ENCODE assay signal across 1 cellular context in genomic region chr15:99985878-99986277, GRCh38.
A peak's percentile ranks its signal among the peaks of the same experiment; 100 is the strongest.
TF ChIP-seq lines count a peak whose summit lies in the region.

No MANE protein-coding gene starts in this region.

TF ChIP-seq in K562, 482 proteins besides CTCF, POLR2A, EP300 and RAD21 (continued from another document):
- TF ChIP-seq ZNF449 (CRISPR knock-in tag; IDR thresholded peaks at IDR 0.05) (0 out of 2 replicates have a peak, but pooled peaks have one; percentile 3), ZNF507 (tag; conservative IDR thresholded peaks at IDR 0.05) (no peak), ZNF644 (tag; IDR thresholded peaks at IDR 0.05; ENCODE audit: low read depth) (0 out of 2 replicates have a peak, but pooled peaks have one; percentile 16), ZSCAN29 (IDR thresholded peaks at IDR 0.05) (no peak), MYC (IDR thresholded peaks at IDR 0.05; ENCODE audit: low read depth, low read length) (0 out of 2 replicates have a peak, but pooled peaks have one; percentile 11), MYC (CRISPR knock-in tag; IDR thresholded peaks at IDR 0.05; ENCODE audit: borderline replicate concordance, low read depth) (no peak), CREB1 (IDR thresholded peaks at IDR 0.05) (no peak), CREB1 (CRISPR knock-in tag; IDR thresholded peaks at IDR 0.05) (no peak), ARNT (IDR thresholded peaks at IDR 0.05) (no peak), ZBTB9 (CRISPR knock-in tag; IDR thresholded peaks at IDR 0.05) (0 out of 2 replicates have a peak, but pooled peaks have one; percentile 31), KLF13 (tag; IDR thresholded peaks at IDR 0.05; ENCODE audit: borderline replicate concordance, low read depth) (no peak), BACH1 (tag; IDR thresholded peaks at IDR 0.05) (0 out of 2 replicates have a peak, but pooled peaks have one; percentile 13), ZNF140 (CRISPR knock-in tag; IDR thresholded peaks at IDR 0.05) (no peak), ZNF584 (CRISPR knock-in tag; IDR thresholded peaks at IDR 0.05; ENCODE audit: low read depth) (peak; percentile 72; the same call in 1 of the 2 replicates), SIN3B (IDR thresholded peaks at IDR 0.05; ENCODE audit: low read depth) (no peak), TSC22D4 (tag; IDR thresholded peaks at IDR 0.05) (no peak), FOXJ2 (tag; IDR thresholded peaks at IDR 0.05) (0 out of 2 replicates have a peak, but pooled peaks have one; percentile 30), ZKSCAN3 (CRISPR knock-in tag; IDR thresholded peaks at IDR 0.05) (no peak), DDX20 (tag; IDR thresholded peaks at IDR 0.05; ENCODE audit: low read depth) (no peak), NFRKB (IDR thresholded peaks at IDR 0.05; ENCODE audit: low read depth) (peak; percentile 35; the same call in 1 of the 2 replicates), ATF1 (CRISPR knock-in tag; IDR thresholded peaks at IDR 0.05) (no peak), ATF1 (tag; IDR thresholded peaks at IDR 0.05) (no peak), HNRNPLL (IDR thresholded peaks at IDR 0.05; ENCODE audit: low read depth, low read length, poor library complexity, severe bottlenecking) (no peak), ZNF41 (CRISPR knock-in tag; conservative IDR thresholded peaks at IDR 0.05) (no peak)
- TF ChIP-seq, protein P1, sequence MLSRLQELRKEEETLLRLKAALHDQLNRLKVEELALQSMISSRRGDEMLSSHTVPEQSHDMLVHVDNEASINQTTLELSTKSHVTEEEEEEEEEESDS (CRISPR knock-in tag; IDR thresholded peaks at IDR 0.05) = no peak
- TF ChIP-seq, protein P2, sequence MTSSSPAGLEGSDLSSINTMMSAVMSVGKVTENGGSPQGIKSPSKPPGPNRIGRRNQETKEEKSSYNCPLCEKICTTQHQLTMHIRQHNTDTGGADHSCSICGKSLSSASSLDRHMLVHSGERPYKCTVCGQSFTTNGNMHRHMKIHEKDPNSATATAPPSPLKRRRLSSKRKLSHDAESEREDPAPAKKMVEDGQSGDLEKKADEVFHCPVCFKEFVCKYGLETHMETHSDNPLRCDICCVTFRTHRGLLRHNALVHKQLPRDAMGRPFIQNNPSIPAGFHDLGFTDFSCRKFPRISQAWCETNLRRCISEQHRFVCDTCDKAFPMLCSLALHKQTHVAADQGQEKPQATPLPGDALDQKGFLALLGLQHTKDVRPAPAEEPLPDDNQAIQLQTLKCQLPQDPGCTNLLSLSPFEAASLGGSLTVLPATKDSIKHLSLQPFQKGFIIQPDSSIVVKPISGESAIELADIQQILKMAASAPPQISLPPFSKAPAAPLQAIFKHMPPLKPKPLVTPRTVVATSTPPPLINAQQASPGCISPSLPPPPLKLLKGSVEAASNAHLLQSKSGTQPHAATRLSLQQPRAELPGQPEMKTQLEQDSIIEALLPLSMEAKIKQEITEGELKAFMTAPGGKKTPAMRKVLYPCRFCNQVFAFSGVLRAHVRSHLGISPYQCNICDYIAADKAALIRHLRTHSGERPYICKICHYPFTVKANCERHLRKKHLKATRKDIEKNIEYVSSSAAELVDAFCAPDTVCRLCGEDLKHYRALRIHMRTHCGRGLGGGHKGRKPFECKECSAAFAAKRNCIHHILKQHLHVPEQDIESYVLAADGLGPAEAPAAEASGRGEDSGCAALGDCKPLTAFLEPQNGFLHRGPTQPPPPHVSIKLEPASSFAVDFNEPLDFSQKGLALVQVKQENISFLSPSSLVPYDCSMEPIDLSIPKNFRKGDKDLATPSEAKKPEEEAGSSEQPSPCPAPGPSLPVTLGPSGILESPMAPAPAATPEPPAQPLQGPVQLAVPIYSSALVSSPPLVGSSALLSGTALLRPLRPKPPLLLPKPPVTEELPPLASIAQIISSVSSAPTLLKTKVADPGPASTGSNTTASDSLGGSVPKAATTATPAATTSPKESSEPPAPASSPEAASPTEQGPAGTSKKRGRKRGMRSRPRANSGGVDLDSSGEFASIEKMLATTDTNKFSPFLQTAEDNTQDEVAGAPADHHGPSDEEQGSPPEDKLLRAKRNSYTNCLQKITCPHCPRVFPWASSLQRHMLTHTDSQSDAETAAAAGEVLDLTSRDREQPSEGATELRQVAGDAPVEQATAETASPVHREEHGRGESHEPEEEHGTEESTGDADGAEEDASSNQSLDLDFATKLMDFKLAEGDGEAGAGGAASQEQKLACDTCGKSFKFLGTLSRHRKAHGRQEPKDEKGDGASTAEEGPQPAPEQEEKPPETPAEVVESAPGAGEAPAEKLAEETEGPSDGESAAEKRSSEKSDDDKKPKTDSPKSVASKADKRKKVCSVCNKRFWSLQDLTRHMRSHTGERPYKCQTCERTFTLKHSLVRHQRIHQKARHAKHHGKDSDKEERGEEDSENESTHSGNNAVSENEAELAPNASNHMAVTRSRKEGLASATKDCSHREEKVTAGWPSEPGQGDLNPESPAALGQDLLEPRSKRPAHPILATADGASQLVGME (CRISPR knock-in tag; IDR thresholded peaks at IDR 0.05) = no peak
- TF ChIP-seq, protein P3, sequence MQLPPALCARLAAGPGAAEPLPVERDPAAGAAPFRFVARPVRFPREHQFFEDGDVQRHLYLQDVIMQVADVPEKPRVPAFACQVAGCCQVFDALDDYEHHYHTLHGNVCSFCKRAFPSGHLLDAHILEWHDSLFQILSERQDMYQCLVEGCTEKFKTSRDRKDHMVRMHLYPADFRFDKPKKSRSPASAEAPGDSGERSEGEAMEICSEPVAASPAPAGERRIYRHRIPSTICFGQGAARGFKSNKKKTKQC (CRISPR knock-in tag; IDR thresholded peaks at IDR 0.05) = no peak
- TF ChIP-seq, protein P4, sequence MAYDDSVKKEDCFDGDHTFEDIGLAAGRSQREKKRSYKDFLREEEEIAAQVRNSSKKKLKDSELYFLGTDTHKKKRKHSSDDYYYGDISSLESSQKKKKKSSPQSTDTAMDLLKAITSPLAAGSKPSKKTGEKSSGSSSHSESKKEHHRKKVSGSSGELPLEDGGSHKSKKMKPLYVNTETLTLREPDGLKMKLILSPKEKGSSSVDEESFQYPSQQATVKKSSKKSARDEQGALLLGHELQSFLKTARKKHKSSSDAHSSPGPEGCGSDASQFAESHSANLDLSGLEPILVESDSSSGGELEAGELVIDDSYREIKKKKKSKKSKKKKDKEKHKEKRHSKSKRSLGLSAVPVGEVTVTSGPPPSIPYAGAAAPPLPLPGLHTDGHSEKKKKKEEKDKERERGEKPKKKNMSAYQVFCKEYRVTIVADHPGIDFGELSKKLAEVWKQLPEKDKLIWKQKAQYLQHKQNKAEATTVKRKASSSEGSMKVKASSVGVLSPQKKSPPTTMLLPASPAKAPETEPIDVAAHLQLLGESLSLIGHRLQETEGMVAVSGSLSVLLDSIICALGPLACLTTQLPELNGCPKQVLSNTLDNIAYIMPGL (CRISPR knock-in tag; IDR thresholded peaks at IDR 0.05) = no peak
